In genomic region chr3:25887907-25888306, GRCh38 we compare ENCODE assay signal across 22 cellular contexts.
"Had no signal": no experiment of that assay in that cellular context is flagged by ENCODE, and none has a peak within 500 bp of the region (broad histone marks: within the 10 kb centered on the region; RNA-seq: fewer than 3 reads in every experiment).

No MANE protein-coding gene starts in this region.

- H3K27ac Mint-ChIP-seq: IgD-negative memory B cell had no signal

- H3K36me3 Mint-ChIP-seq: IgD-negative memory B cell had no signal

- H3K4me3 ChIP-seq: K562 had no signal

- H3K9me3 ChIP-seq: SK-N-SH had no signal

- H3K9me2 ChIP-seq: SK-N-SH had no signal

- DNase-seq: Kasumi-1, MM.1S, NCI-H1092 treated with DMSO at 0.1 percent for 48 hours, NCI-H1436, NCI-H187, NCI-H2029, NCI-H2081 treated with DMSO at 0.1 percent for 48 hours, NCI-H2171, NCI-H226, NCI-H446, NCI-H510A, NCI-H524 treated with DMSO at 0.1 percent for 48 hours, NCI-H69, NCI-H774, PC-3, SHP77, SK-N-SH had no signal

- H3K4me1 Mint-ChIP-seq: IgD-negative memory B cell had no signal

- H3K4me3 Mint-ChIP-seq: IgD-negative memory B cell had no signal

- H3K4me2 ChIP-seq: KMS-11, SK-N-SH had no signal

- ATAC-seq: K562, Panc1, PC-3 had no signal

- H3K27ac ChIP-seq: KMS-11, RWPE1 had no signal

- H3K9me3 Mint-ChIP-seq: IgD-negative memory B cell had no signal
